ENCODE assay signal across 1 cellular context in the genomic region with DNA sequence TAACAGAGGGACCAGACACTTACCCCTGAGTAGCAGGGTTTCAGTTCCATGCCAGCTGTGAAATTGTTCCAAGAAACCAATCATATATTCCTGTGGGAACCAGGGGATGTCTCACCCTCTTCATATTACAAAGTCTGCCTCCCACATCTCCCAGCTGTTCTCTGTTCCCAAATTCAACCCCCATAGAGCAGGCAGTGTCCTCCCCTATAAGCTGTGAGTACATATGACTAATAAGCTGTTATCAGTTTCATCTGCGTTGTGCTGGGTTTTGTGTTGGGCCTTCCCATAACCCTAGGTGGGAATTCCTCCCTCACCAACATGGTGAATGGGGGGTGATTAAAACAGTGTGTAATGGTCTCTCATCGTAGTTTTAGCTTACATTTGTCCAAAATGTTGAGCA.
TF ChIP-seq lines count a peak whose summit lies in the region.

No MANE protein-coding gene starts in this region.

TF ChIP-seq in WTC11, 78 proteins besides CTCF, POLR2A, EP300 and RAD21 (continued from another document):
- TF ChIP-seq, protein P1, sequence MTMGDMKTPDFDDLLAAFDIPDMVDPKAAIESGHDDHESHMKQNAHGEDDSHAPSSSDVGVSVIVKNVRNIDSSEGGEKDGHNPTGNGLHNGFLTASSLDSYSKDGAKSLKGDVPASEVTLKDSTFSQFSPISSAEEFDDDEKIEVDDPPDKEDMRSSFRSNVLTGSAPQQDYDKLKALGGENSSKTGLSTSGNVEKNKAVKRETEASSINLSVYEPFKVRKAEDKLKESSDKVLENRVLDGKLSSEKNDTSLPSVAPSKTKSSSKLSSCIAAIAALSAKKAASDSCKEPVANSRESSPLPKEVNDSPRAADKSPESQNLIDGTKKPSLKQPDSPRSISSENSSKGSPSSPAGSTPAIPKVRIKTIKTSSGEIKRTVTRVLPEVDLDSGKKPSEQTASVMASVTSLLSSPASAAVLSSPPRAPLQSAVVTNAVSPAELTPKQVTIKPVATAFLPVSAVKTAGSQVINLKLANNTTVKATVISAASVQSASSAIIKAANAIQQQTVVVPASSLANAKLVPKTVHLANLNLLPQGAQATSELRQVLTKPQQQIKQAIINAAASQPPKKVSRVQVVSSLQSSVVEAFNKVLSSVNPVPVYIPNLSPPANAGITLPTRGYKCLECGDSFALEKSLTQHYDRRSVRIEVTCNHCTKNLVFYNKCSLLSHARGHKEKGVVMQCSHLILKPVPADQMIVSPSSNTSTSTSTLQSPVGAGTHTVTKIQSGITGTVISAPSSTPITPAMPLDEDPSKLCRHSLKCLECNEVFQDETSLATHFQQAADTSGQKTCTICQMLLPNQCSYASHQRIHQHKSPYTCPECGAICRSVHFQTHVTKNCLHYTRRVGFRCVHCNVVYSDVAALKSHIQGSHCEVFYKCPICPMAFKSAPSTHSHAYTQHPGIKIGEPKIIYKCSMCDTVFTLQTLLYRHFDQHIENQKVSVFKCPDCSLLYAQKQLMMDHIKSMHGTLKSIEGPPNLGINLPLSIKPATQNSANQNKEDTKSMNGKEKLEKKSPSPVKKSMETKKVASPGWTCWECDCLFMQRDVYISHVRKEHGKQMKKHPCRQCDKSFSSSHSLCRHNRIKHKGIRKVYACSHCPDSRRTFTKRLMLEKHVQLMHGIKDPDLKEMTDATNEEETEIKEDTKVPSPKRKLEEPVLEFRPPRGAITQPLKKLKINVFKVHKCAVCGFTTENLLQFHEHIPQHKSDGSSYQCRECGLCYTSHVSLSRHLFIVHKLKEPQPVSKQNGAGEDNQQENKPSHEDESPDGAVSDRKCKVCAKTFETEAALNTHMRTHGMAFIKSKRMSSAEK (CRISPR knock-in tag; IDR thresholded peaks at IDR 0.05; ENCODE audit: borderline replicate concordance), result no peak
- TF ChIP-seq, protein P2, sequence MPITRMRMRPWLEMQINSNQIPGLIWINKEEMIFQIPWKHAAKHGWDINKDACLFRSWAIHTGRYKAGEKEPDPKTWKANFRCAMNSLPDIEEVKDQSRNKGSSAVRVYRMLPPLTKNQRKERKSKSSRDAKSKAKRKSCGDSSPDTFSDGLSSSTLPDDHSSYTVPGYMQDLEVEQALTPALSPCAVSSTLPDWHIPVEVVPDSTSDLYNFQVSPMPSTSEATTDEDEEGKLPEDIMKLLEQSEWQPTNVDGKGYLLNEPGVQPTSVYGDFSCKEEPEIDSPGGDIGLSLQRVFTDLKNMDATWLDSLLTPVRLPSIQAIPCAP (CRISPR knock-in tag; IDR thresholded peaks at IDR 0.05), result no peak
- TF ChIP-seq SP1 (CRISPR knock-in tag; conservative IDR thresholded peaks at IDR 0.05), result no peak
- TF ChIP-seq TP53 (CRISPR knock-in tag; IDR thresholded peaks at IDR 0.05), result no peak
- TF ChIP-seq ZBTB21 (CRISPR knock-in tag; IDR thresholded peaks at IDR 0.05; ENCODE audit: borderline replicate concordance), result no peak
- no peak for TF ChIP-seq CBFB (CRISPR knock-in tag; IDR thresholded peaks at IDR 0.05; ENCODE audit: low read depth)
- TF ChIP-seq MXD4 (CRISPR knock-in tag; IDR thresholded peaks at IDR 0.05; ENCODE audit: borderline replicate concordance), result no peak
- TF ChIP-seq FOXP1 (CRISPR knock-in tag; IDR thresholded peaks at IDR 0.05; ENCODE audit: borderline replicate concordance), result no peak
- TF ChIP-seq, protein P3, sequence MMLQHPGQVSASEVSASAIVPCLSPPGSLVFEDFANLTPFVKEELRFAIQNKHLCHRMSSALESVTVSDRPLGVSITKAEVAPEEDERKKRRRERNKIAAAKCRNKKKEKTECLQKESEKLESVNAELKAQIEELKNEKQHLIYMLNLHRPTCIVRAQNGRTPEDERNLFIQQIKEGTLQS (CRISPR knock-in tag; conservative IDR thresholded peaks at IDR 0.05), result no peak
- no peak for TF ChIP-seq GRHL2 (CRISPR knock-in tag; IDR thresholded peaks at IDR 0.05; ENCODE audit: insufficient replicate concordance, severe bottlenecking)
- TF ChIP-seq, protein P4, sequence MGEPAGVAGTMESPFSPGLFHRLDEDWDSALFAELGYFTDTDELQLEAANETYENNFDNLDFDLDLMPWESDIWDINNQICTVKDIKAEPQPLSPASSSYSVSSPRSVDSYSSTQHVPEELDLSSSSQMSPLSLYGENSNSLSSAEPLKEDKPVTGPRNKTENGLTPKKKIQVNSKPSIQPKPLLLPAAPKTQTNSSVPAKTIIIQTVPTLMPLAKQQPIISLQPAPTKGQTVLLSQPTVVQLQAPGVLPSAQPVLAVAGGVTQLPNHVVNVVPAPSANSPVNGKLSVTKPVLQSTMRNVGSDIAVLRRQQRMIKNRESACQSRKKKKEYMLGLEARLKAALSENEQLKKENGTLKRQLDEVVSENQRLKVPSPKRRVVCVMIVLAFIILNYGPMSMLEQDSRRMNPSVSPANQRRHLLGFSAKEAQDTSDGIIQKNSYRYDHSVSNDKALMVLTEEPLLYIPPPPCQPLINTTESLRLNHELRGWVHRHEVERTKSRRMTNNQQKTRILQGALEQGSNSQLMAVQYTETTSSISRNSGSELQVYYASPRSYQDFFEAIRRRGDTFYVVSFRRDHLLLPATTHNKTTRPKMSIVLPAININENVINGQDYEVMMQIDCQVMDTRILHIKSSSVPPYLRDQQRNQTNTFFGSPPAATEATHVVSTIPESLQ (CRISPR knock-in tag; IDR thresholded peaks at IDR 0.05), result no peak
- TF ChIP-seq, protein P5, sequence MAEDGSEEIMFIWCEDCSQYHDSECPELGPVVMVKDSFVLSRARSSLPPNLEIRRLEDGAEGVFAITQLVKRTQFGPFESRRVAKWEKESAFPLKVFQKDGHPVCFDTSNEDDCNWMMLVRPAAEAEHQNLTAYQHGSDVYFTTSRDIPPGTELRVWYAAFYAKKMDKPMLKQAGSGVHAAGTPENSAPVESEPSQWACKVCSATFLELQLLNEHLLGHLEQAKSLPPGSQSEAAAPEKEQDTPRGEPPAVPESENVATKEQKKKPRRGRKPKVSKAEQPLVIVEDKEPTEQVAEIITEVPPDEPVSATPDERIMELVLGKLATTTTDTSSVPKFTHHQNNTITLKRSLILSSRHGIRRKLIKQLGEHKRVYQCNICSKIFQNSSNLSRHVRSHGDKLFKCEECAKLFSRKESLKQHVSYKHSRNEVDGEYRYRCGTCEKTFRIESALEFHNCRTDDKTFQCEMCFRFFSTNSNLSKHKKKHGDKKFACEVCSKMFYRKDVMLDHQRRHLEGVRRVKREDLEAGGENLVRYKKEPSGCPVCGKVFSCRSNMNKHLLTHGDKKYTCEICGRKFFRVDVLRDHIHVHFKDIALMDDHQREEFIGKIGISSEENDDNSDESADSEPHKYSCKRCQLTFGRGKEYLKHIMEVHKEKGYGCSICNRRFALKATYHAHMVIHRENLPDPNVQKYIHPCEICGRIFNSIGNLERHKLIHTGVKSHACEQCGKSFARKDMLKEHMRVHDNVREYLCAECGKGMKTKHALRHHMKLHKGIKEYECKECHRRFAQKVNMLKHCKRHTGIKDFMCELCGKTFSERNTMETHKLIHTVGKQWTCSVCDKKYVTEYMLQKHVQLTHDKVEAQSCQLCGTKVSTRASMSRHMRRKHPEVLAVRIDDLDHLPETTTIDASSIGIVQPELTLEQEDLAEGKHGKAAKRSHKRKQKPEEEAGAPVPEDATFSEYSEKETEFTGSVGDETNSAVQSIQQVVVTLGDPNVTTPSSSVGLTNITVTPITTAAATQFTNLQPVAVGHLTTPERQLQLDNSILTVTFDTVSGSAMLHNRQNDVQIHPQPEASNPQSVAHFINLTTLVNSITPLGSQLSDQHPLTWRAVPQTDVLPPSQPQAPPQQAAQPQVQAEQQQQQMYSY (CRISPR knock-in tag; IDR thresholded peaks at IDR 0.05), result no peak
- TF ChIP-seq MYBL2 (CRISPR knock-in tag; IDR thresholded peaks at IDR 0.05), result no peak
- TF ChIP-seq, protein P6, sequence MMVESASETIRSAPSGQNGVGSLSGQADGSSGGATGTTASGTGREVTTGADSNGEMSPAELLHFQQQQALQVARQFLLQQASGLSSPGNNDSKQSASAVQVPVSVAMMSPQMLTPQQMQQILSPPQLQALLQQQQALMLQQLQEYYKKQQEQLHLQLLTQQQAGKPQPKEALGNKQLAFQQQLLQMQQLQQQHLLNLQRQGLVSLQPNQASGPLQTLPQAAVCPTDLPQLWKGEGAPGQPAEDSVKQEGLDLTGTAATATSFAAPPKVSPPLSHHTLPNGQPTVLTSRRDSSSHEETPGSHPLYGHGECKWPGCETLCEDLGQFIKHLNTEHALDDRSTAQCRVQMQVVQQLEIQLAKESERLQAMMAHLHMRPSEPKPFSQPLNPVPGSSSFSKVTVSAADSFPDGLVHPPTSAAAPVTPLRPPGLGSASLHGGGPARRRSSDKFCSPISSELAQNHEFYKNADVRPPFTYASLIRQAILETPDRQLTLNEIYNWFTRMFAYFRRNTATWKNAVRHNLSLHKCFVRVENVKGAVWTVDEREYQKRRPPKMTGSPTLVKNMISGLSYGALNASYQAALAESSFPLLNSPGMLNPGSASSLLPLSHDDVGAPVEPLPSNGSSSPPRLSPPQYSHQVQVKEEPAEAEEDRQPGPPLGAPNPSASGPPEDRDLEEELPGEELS (CRISPR knock-in tag; IDR thresholded peaks at IDR 0.05), result no peak
